ENCODE assay signal across 1 cellular context in genomic region chr1:91575909-91576519, GRCh38.
TF ChIP-seq lines count a peak whose summit lies in the region.

No MANE protein-coding gene starts in this region.

TF ChIP-seq in K562, 482 proteins besides CTCF, POLR2A, EP300 and RAD21 (continued from another document):
- TF ChIP-seq ARID4B (CRISPR knock-in tag; IDR thresholded peaks at IDR 0.05) (no peak), KHSRP (IDR thresholded peaks at IDR 0.05) (no peak)
